In genomic region chr22:20508067-20508755, GRCh38 we compare ENCODE assay signal across 8 cellular contexts. TPM values are rescaled to one million over a fixed set of nuclear protein-coding genes. Genes with fewer than 3 reads are reported as not detected.
DNase-seq lines count a peak whose midpoint lies in the region; ATAC-seq and TF ChIP-seq lines count a peak whose summit lies in the region.
"Not testable (repeated sequence)": the region's sequence is repeated elsewhere in the genome, so short reads cannot be mapped to it uniquely, and the experiment has no call there.

No MANE protein-coding gene starts in this region.

- H3K36me3 Mint-ChIP-seq in activated naive CD4-positive, alpha-beta T cell treated with anti-CD3 and anti-CD28 coated beads, Interleukin-2, amount 50 U/mL, for 24 hours: peaks cover 13% of the 10 kb centered on the region
- H3K36me3 Mint-ChIP-seq in naive thymus-derived CD8-positive, alpha-beta T cell: peaks cover 0 to 35% (median 1%) of the 10 kb centered on the region in 3 donors
- H3K36me3 Mint-ChIP-seq in stimulated activated naive CD8-positive, alpha-beta T cell treated with anti-CD3 and anti-CD28 coated beads, Interleukin-15, Interleukin-2, amounts not matched to agents 100 ng/mL and 50 ng/mL, for 24 hours (ENCODE audit: low read depth): peaks cover 37% of the 10 kb centered on the region

- not testable (repeated sequence) for DNase-seq in BJ (ENCODE audit: low read depth); HCT116 (ENCODE audit: low read depth, low spot score); effector memory CD4-positive, alpha-beta T cell; naive thymus-derived CD8-positive, alpha-beta T cell
- peak in 1 of 3 donors; percentile 62 for DNase-seq in Peyer's patch

- H3K9ac ChIP-seq in HCT116 (ENCODE audit: low read length): peak overlapping the region; percentile 79
- H3K9ac ChIP-seq in iPS-15b (ENCODE audit: low read depth, low read length): peak overlapping the region; percentile 89

- CTCF ChIA-PET in BJ (lab: Yijun Ruan, JAX) (interaction anchor here (0.5 to 3.4 kb wide), 10 partner anchors 9 to 90 kb away, joined by 3 to 21 read pairs (median 4); partner anchors contain the start of gene KLHL22), HCT116 (lab: Charles Lee) (interaction anchor here (0.7 kb wide), 1 partner anchor 60 kb away, joined by 3 read pairs; no protein-coding TSS in a partner anchor)

- RAD21 ChIA-PET in HCT116 (lab: Charles Lee; ENCODE audit: low non-redundant PET in 1 of 2, low total read pairs in 2 of 2, uncharacterized antibody in 2 of 2, unreplicated experiment in 2 of 2): not testable (repeated sequence)

- peaks cover 51% of the 10 kb centered on the region for H3K4me1 Mint-ChIP-seq in activated naive CD4-positive, alpha-beta T cell treated with anti-CD3 and anti-CD28 coated beads, Interleukin-2, amount 50 U/mL, for 24 hours
- H3K4me1 Mint-ChIP-seq in naive thymus-derived CD8-positive, alpha-beta T cell: peaks cover 35 to 61% (median 55%) of the 10 kb centered on the region in 4 donors
- peaks cover 48% of the 10 kb centered on the region for H3K4me1 Mint-ChIP-seq in stimulated activated naive CD8-positive, alpha-beta T cell treated with anti-CD3 and anti-CD28 coated beads, Interleukin-15, Interleukin-2, amounts not matched to agents 100 ng/mL and 50 ng/mL, for 24 hours (ENCODE audit: low read depth)

- peak overlapping the region; percentile 94 for H3K4me3 Mint-ChIP-seq in activated naive CD4-positive, alpha-beta T cell treated with anti-CD3 and anti-CD28 coated beads, Interleukin-2, amount 50 U/mL, for 24 hours
- H3K4me3 Mint-ChIP-seq in naive thymus-derived CD8-positive, alpha-beta T cell: peak overlapping the region; percentile 94 to 100 (median 97)
- peak overlapping the region; percentile 91 for H3K4me3 Mint-ChIP-seq in stimulated activated naive CD8-positive, alpha-beta T cell treated with anti-CD3 and anti-CD28 coated beads, Interleukin-15, Interleukin-2, amounts not matched to agents 100 ng/mL and 50 ng/mL, for 24 hours

- not testable (repeated sequence) for TF ChIP-seq RAD21 in HCT116 (IDR thresholded peaks at IDR 0.05; ENCODE audit: low read depth)

- BruUV-seq in HCT116 (replicated peaks; lab: Mats Ljungman, UMichigan): not testable (repeated sequence)

- H3K9me2 ChIP-seq in HCT116 (ENCODE audit: insufficient read depth): not testable (repeated sequence)

- H3K4me1 ChIP-seq in HCT116 (ENCODE audit: control insufficient read depth in 1 of 2, insufficient read depth in 2 of 2, low read length in 2 of 2): peaks cover 34 to 55% of the 10 kb centered on the region in 2 experiments
- peaks cover 4 to 58% (median 12%) of the 10 kb centered on the region in 4 donors for H3K4me1 ChIP-seq in Peyer's patch
- H3K4me1 ChIP-seq in effector memory CD4-positive, alpha-beta T cell (ENCODE audit: control insufficient read depth, insufficient read depth, low read length, poor library complexity, severe bottlenecking): peaks cover 30% of the 10 kb centered on the region
- not testable (repeated sequence) for H3K4me1 ChIP-seq in iPS-15b (ENCODE audit: control insufficient read depth, insufficient read depth, low read length)

- H3K36me3 ChIP-seq in BJ (ENCODE audit: control insufficient read depth, insufficient read depth, low read length); HCT116 (ENCODE audit: control insufficient read depth in 1 of 2, insufficient read depth in 2 of 2, low read length in 2 of 2); Peyer's patch; effector memory CD4-positive, alpha-beta T cell (ENCODE audit: control insufficient read depth, insufficient read depth, low read length); iPS-15b (ENCODE audit: control insufficient read depth, insufficient read depth, low read length): not testable (repeated sequence)

- peaks cover 58% of the 10 kb centered on the region for H3K79me2 ChIP-seq in HCT116 (ENCODE audit: insufficient read depth, low read length)

- intact Hi-C loops in HCT116 (cut with micrococcal nuclease): not testable (repeated sequence)

- H3K4me3 ChIP-seq in BJ (ENCODE audit: low read depth, low read length): peak overlapping the region; percentile 87
- peak overlapping the region; percentile 86 to 94 for H3K4me3 ChIP-seq in HCT116 (replicated peaks in 1 of 2; ENCODE audit: low read depth in 1 of 2, low read length in 2 of 2)
- peak overlapping the region; percentile 68 to 95 (median 88) for H3K4me3 ChIP-seq in Peyer's patch
- H3K4me3 ChIP-seq in effector memory CD4-positive, alpha-beta T cell (ENCODE audit: insufficient read depth, low read depth, low read length, poor library complexity, severe bottlenecking): peak overlapping the region; percentile 86
- H3K4me3 ChIP-seq in iPS-15b (ENCODE audit: low read depth, low read length): peak overlapping the region; percentile 94

- not testable (repeated sequence) for H3K27me3 ChIP-seq in BJ (ENCODE audit: control insufficient read depth, insufficient read depth, low read length); HCT116 (ENCODE audit: insufficient read depth, low read length); Peyer's patch; effector memory CD4-positive, alpha-beta T cell (replicated peaks; ENCODE audit: control insufficient read depth, insufficient read depth, low read length, poor library complexity, severe bottlenecking); iPS-15b (ENCODE audit: control insufficient read depth, insufficient read depth, low read length)

- H3K27ac ChIP-seq in HCT116 (ENCODE audit: low read depth, low read length): peak overlapping the region; percentile 87
- H3K27ac ChIP-seq in Peyer's patch: peak overlapping the region; percentile 89 to 97 (median 95)
- peak overlapping the region; percentile 95 for H3K27ac ChIP-seq in effector memory CD4-positive, alpha-beta T cell (ENCODE audit: insufficient read depth, low read length, poor library complexity, severe bottlenecking)

- not testable (repeated sequence) for TF ChIP-seq CTCF in BJ (IDR thresholded peaks at IDR 0.05; ENCODE audit: insufficient read depth, low read depth, low read length); HCT116 (IDR thresholded peaks at IDR 0.05 in 2 of 3, conservative IDR thresholded peaks at IDR 0.05 in 1 of 3; ENCODE audit: borderline replicate concordance in 1 of 3, insufficient read depth in 1 of 3, low read depth in 2 of 3, low read length in 2 of 3); Peyer's patch (IDR thresholded peaks at IDR 0.05)

- TF ChIP-seq POLR2A in HCT116 (IDR thresholded peaks at IDR 0.05; ENCODE audit: borderline replicate concordance, extremely low read depth, insufficient read depth, insufficient read length); Peyer's patch (IDR thresholded peaks at IDR 0.05): not testable (repeated sequence)

- not testable (repeated sequence) for H3K9me3 ChIP-seq in HCT116 (ENCODE audit: control insufficient read depth in 1 of 2, insufficient read depth in 1 of 2, low read depth in 1 of 2, low read length in 2 of 2); Peyer's patch; effector memory CD4-positive, alpha-beta T cell (ENCODE audit: control insufficient read depth, low read length); iPS-15b (ENCODE audit: control insufficient read depth, insufficient read depth, low read length)

- H3K27me3 Mint-ChIP-seq in activated naive CD4-positive, alpha-beta T cell treated with anti-CD3 and anti-CD28 coated beads, Interleukin-2, amount 50 U/mL, for 24 hours; naive thymus-derived CD8-positive, alpha-beta T cell; stimulated activated naive CD8-positive, alpha-beta T cell treated with anti-CD3 and anti-CD28 coated beads, Interleukin-15, Interleukin-2, amounts not matched to agents 100 ng/mL and 50 ng/mL, for 24 hours: not testable (repeated sequence)

- H4K20me1 ChIP-seq in HCT116 (ENCODE audit: insufficient read depth): not testable (repeated sequence)

- H3K9me3 Mint-ChIP-seq in activated naive CD4-positive, alpha-beta T cell treated with anti-CD3 and anti-CD28 coated beads, Interleukin-2, amount 50 U/mL, for 24 hours; naive thymus-derived CD8-positive, alpha-beta T cell; stimulated activated naive CD8-positive, alpha-beta T cell treated with anti-CD3 and anti-CD28 coated beads, Interleukin-15, Interleukin-2, amounts not matched to agents 100 ng/mL and 50 ng/mL, for 24 hours: not testable (repeated sequence)

- ATAC-seq in HCT116; naive thymus-derived CD8-positive, alpha-beta T cell: not testable (repeated sequence)

- POLR2A ChIA-PET in BJ (lab: Charles Lee): interaction anchor here (0.6 to 1.8 kb wide), 4 partner anchors 23 to 195 kb away, joined by 3 to 7 read pairs (median 4); no protein-coding TSS in a partner anchor
- POLR2A ChIA-PET in HCT116 (lab: Charles Lee): interaction anchor here (1.3 kb wide), 1 partner anchor 23 kb away, joined by 4 read pairs; no protein-coding TSS in a partner anchor
- POLR2A ChIA-PET in naive thymus-derived CD8-positive, alpha-beta T cell (lab: Charles Lee): interaction anchor here (0.6 to 8.9 kb wide), 15 partner anchors 10 to 193 kb away, joined by 3 to 140 read pairs (median 4); no protein-coding TSS in a partner anchor

- H3K4me2 ChIP-seq in HCT116 (ENCODE audit: low read length): peak overlapping the region; percentile 90

- not testable (repeated sequence) for H2AFZ ChIP-seq in HCT116 (ENCODE audit: low read depth, low read length, poor library complexity, severe bottlenecking)

- peak overlapping the region; percentile 94 for H3K27ac Mint-ChIP-seq in activated naive CD4-positive, alpha-beta T cell treated with anti-CD3 and anti-CD28 coated beads, Interleukin-2, amount 50 U/mL, for 24 hours
- peak overlapping the region; percentile 94 to 100 (median 97) for H3K27ac Mint-ChIP-seq in naive thymus-derived CD8-positive, alpha-beta T cell
- H3K27ac Mint-ChIP-seq in stimulated activated naive CD8-positive, alpha-beta T cell treated with anti-CD3 and anti-CD28 coated beads, Interleukin-15, Interleukin-2, amounts not matched to agents 100 ng/mL and 50 ng/mL, for 24 hours: peak overlapping the region; percentile 95

RNA-seq across cellular contexts. Expression of gene MED15, which starts 0.8 kb away (rescaled TPM):
- polyA plus RNA-seq in BJ (2011; rRNA removed): 24.2 and 42.7 TPM in 2 replicates
- 55.9 and 67.4 TPM in 2 replicates for polyA minus RNA-seq in BJ (2011; rRNA and poly(A)+ RNA removed)
- total RNA-seq in HCT116 (2021; ENCODE audit: unreplicated experiment) (81.3 TPM), Peyer's patch (100 to 1,000 TPM; 115 to 215 (median 161) TPM)
- polyA plus RNA-seq in HCT116 (2012): 71.7 and 83.4 TPM in 2 replicates
- total RNA-seq in naive thymus-derived CD8-positive, alpha-beta T cell: 100 to 1,000 TPM; 308 to 327 TPM
- polyA plus RNA-seq in naive thymus-derived CD8-positive, alpha-beta T cell: 10 to 100 TPM; 25.4 to 85.2 (median 38.2) TPM

RNA-seq across cellular contexts. Expression of gene KLHL22, which starts 12.6 kb away (rescaled TPM):
- polyA plus RNA-seq in BJ (2011; rRNA removed): 27.0 and 34.0 TPM in 2 replicates
- polyA minus RNA-seq in BJ (2011; rRNA and poly(A)+ RNA removed): 24.8 and 32.0 TPM in 2 replicates
- total RNA-seq in HCT116 (2021; ENCODE audit: unreplicated experiment) (16.4 TPM), Peyer's patch (10 to 100 TPM; 12.6 to 23.9 (median 19.2) TPM)
- 7.5 and 8.8 TPM in 2 replicates for polyA plus RNA-seq in HCT116 (2012)
- 10 to 100 TPM; 65.0 to 71.9 TPM for total RNA-seq in naive thymus-derived CD8-positive, alpha-beta T cell
- 10 to 100 TPM; 16.1 to 25.4 (median 20.0) TPM for polyA plus RNA-seq in naive thymus-derived CD8-positive, alpha-beta T cell
